ENCODE assay signal across 17 cellular contexts in the genomic region with DNA sequence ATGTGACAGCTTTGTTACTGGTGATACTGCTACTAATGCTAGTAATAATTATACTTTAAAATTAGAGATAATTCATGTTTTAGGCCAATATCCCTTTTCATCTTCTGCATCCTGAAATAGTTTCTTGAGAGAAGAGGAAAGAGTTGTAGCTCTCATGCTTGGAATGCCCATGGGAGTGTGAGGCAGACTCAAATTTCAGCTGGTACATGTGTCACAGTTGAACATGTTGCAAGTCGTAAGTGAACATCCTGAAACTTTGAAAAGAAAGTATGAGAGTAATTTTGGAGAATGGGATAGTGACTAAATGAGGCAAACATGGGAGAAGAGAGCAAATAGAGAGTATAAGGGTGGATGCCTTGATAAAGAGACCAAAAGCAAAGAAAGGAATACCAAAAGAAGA.
DNase-seq lines count a peak whose midpoint lies in the region; ATAC-seq and TF ChIP-seq lines count a peak whose summit lies in the region.
"Had no signal": no experiment of that assay in that cellular context is flagged by ENCODE, and none has a peak within 500 bp of the region (broad histone marks: within the 10 kb centered on the region; RNA-seq: fewer than 3 reads in every experiment).

No MANE protein-coding gene starts in this region.

- no peaks in the 10 kb centered on the region for H3K36me3 Mint-ChIP-seq in activated CD4-positive, alpha-beta T cell treated with anti-CD3 and anti-CD28 coated beads for 36 hours (ENCODE audit: low read depth)
- H3K36me3 Mint-ChIP-seq: mesothelial cell of epicardium had no signal

- DNase-seq in AG09309 (ENCODE audit: low read depth), result peak; percentile 74
- peak; percentile 72 for DNase-seq in M059J (ENCODE audit: low read depth)
- peak; percentile 23 for DNase-seq in epidermal melanocyte (ENCODE audit: insufficient read length, low spot score)
- DNase-seq in left kidney (ENCODE audit: low read depth, low spot score), result peak; percentile 3
- DNase-seq in activated CD4-positive, alpha-beta T cell treated with anti-CD3 and anti-CD28 coated beads for 36 hours, result no peak
- DNase-seq in COLO668 (lab: John Stamatoyannopoulos, UW; ENCODE audit: unreplicated experiment), result no peak
- no peak for DNase-seq in activated CD4-positive, alpha-beta T cell treated with anti-CD3 and anti-CD28 coated beads, Interleukin-2, amount 50 U/mL, for 4 hours
- DNase-seq in SIG-M5 treated with dmso at 0.1 percent for 504 hours (lab: John Stamatoyannopoulos, UW; ENCODE audit: unreplicated experiment), result no peak
- DNase-seq: activated CD4-positive, alpha-beta T cell treated with anti-CD3 and anti-CD28 coated beads for 1 hour; activated T-cell treated with anti-CD3 and anti-CD28 coated beads, Interleukin-2, amount 50 U/mL, for 1 hour; BE2C; effector memory CD8-positive, alpha-beta T cell; GDM1; NCI-H2029 treated with DMSO at 0.1 percent for 48 hours; stomach; SW 1271 had no signal

- peaks cover 2% of the 10 kb centered on the region for H3K4me1 Mint-ChIP-seq in activated CD4-positive, alpha-beta T cell treated with anti-CD3 and anti-CD28 coated beads for 36 hours

- no peak overlapping the region for H3K27ac Mint-ChIP-seq in activated CD4-positive, alpha-beta T cell treated with anti-CD3 and anti-CD28 coated beads for 36 hours
- H3K27ac Mint-ChIP-seq: effector memory CD8-positive, alpha-beta T cell; mesothelial cell of epicardium had no signal

- TF ChIP-seq CTCF in AG09309 (IDR thresholded peaks at IDR 0.05; ENCODE audit: control insufficient read depth, insufficient read depth, low read depth, low read length, missing control alignments), result no peak

- peaks cover 3% of the 10 kb centered on the region for H3K27me3 Mint-ChIP-seq in activated CD4-positive, alpha-beta T cell treated with anti-CD3 and anti-CD28 coated beads for 36 hours
- H3K27me3 Mint-ChIP-seq: effector memory CD8-positive, alpha-beta T cell had no signal

- ATAC-seq in activated CD4-positive, alpha-beta T cell treated with anti-CD3 and anti-CD28 coated beads for 36 hours, result no peak
- ATAC-seq: effector memory CD8-positive, alpha-beta T cell had no signal

- no peak overlapping the region for H3K4me3 Mint-ChIP-seq in activated CD4-positive, alpha-beta T cell treated with anti-CD3 and anti-CD28 coated beads for 36 hours
- H3K4me3 Mint-ChIP-seq: effector memory CD8-positive, alpha-beta T cell; mesothelial cell of epicardium had no signal

- intact Hi-C loops in activated CD4-positive, alpha-beta T cell treated with anti-CD3 and anti-CD28 coated beads for 36 hours (cut with DNase I, micrococcal nuclease), result no loop called here

- POLR2A ChIA-PET in activated CD4-positive, alpha-beta T cell treated with anti-CD3 and anti-CD28 coated beads for 36 hours (lab: Charles Lee), result no interaction called here

- CTCF ChIA-PET in activated CD4-positive, alpha-beta T cell treated with anti-CD3 and anti-CD28 coated beads for 36 hours (lab: Charles Lee), result no interaction called here

- H3K9me3 Mint-ChIP-seq in activated CD4-positive, alpha-beta T cell treated with anti-CD3 and anti-CD28 coated beads for 36 hours (ENCODE audit: low read depth), result no peaks in the 10 kb centered on the region
- H3K9me3 Mint-ChIP-seq: effector memory CD8-positive, alpha-beta T cell; mesothelial cell of epicardium had no signal

- no peak overlapping the region for H3K4me3 ChIP-seq in AG09309 (ENCODE audit: control insufficient read depth, low read depth, low read length)
- H3K4me3 ChIP-seq: stomach had no signal

Comparison
In these comparisons a context has a peak if more than half of its experiments do, and no peak if none do; other contexts are left out.
1. DNase-seq: peak in AG09309 (single experiment), M059J (single experiment), epidermal melanocyte (single experiment) and left kidney (single experiment); none in activated CD4-positive, alpha-beta T cell treated with anti-CD3 and anti-CD28 coated beads for 36 hours (single experiment), COLO668 (single experiment), activated CD4-positive, alpha-beta T cell treated with anti-CD3 and anti-CD28 coated beads, Interleukin-2, amount 50 U/mL, for 4 hours (0 of 2) and SIG-M5 treated with dmso at 0.1 percent for 504 hours (single experiment).